1 cellular context compared by ENCODE assay signal in the genomic region with DNA sequence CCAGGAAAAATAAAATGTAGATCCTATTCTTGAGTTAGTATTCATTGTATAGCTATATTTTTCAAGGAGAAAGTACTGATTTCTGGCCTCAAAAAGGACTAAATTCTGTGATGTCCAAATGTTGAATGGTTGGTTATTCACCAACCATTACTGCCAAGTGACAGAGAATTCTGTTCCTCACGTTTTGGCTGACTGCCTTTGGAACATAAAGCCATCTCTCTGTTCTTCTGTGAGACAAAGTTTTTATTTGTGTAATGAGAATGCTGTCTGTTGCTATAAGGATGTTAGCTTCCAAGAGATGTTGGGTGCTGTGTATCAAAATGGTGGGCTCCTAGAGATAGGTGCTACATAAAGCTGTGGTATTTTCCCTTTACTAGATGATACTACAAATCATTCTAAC.
TF ChIP-seq lines count a peak whose summit lies in the region.

No MANE protein-coding gene starts in this region.

TF ChIP-seq in GM23338, 12 proteins besides CTCF, POLR2A, EP300 and RAD21:
- TF ChIP-seq POLR2AphosphoS5 (IDR thresholded peaks at IDR 0.05; ENCODE audit: low read depth) (no peak), ZNF331 (CRISPR knock-in tag; IDR thresholded peaks at IDR 0.05; ENCODE audit: low read depth) (no peak), ZNF462 (CRISPR knock-in tag; IDR thresholded peaks at IDR 0.05) (no peak)
